Comparison of ENCODE assay signal across 17 cellular contexts in the genomic region with DNA sequence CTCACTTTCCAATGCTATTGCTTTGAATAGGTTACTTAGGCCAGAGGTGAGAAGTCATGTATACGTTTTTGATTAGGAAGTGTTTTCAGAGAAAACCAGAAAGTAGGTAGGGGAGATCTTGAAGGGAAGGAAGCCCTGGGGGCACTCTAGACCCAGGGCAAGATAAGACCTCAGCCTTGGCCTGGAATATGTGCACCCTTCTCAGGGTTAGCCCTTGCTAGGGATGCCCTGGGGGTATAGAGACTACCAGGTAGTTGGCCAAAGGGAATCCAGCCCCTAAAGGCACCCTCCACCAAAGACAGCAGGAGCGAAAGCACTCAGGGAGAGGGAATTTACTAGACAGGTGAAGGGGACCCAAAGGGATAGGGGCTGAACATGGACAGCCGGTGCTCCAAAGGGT.
"Had no signal": no experiment of that assay in that cellular context is flagged by ENCODE, and none has a peak within 500 bp of the region (broad histone marks: within the 10 kb centered on the region; RNA-seq: fewer than 3 reads in every experiment).

No MANE protein-coding gene starts in this region.

- H3K27me3 ChIP-seq: right lobe of liver, suprapubic skin had no signal

- H3K9me3 ChIP-seq: lower lobe of right lung, right lobe of liver, suprapubic skin had no signal

- H3K27ac ChIP-seq: coronary artery, lower lobe of right lung, right lobe of liver had no signal

- H3K27me3 Mint-ChIP-seq: activated naive CD8-positive, alpha-beta T cell treated with anti-CD3 and anti-CD28 coated beads, Interleukin-2, amount 10 ng/mL, durations not matched to agents 7 days and 5 days; progenitor cell of endocrine pancreas had no signal

- ATAC-seq: effector memory CD8-positive, alpha-beta T cell; lower lobe of right lung; naive thymus-derived CD4-positive, alpha-beta T cell; T-cell had no signal

- DNase-seq: activated CD4-positive, alpha-beta T cell treated with anti-CD3 and anti-CD28 coated beads for 48 hours; activated effector memory CD4-positive, alpha-beta T cell treated with Interleukin-2 at 50 U/mL for 16 hours; activated naive CD8-positive, alpha-beta T cell treated with anti-CD3 and anti-CD28 coated beads, Interleukin-2, amount 10 ng/mL, durations not matched to agents 7 days and 5 days; aorta; effector memory CD8-positive, alpha-beta T cell; erythroblast; hippocampal formation; left cardiac atrium; lower lobe of right lung; naive thymus-derived CD4-positive, alpha-beta T cell; right lobe of liver; stimulated activated CD4-positive, alpha-beta T cell treated with anti-CD3 and anti-CD28 coated beads, Interleukin-2, amount 100 ng/mL, for 24 hours; stimulated activated naive CD4-positive, alpha-beta T cell treated with Interleukin-2 at 50 U/mL for 16 hours; T-cell had no signal

- H3K27ac Mint-ChIP-seq: activated naive CD8-positive, alpha-beta T cell treated with anti-CD3 and anti-CD28 coated beads, Interleukin-2, amount 10 ng/mL, durations not matched to agents 7 days and 5 days; effector memory CD8-positive, alpha-beta T cell; progenitor cell of endocrine pancreas; T-cell had no signal

- H3K4me1 ChIP-seq: right lobe of liver had no signal

- H3K4me3 Mint-ChIP-seq: activated naive CD8-positive, alpha-beta T cell treated with anti-CD3 and anti-CD28 coated beads, Interleukin-2, amount 10 ng/mL, durations not matched to agents 7 days and 5 days; effector memory CD8-positive, alpha-beta T cell; naive thymus-derived CD4-positive, alpha-beta T cell; T-cell had no signal

- H3K36me3 ChIP-seq: right lobe of liver, suprapubic skin had no signal

- H3K9me3 Mint-ChIP-seq: activated naive CD8-positive, alpha-beta T cell treated with anti-CD3 and anti-CD28 coated beads, Interleukin-2, amount 10 ng/mL, durations not matched to agents 7 days and 5 days; effector memory CD8-positive, alpha-beta T cell; T-cell had no signal

- H3K4me3 ChIP-seq: coronary artery, lower lobe of right lung, right lobe of liver, suprapubic skin had no signal
